Comparison of ENCODE assay signal across 13 cellular contexts in genomic region chr1:112509660-112510178, GRCh38. TPM values are rescaled to one million over a fixed set of nuclear protein-coding genes. Genes with fewer than 3 reads are reported as not detected.
A peak's percentile ranks its signal among the peaks of the same experiment; 100 is the strongest.
DNase-seq lines count a peak whose midpoint lies in the region; ATAC-seq, FAIRE-seq and TF ChIP-seq lines count a peak whose summit lies in the region.
"Had no signal": no experiment of that assay in that cellular context is flagged by ENCODE, and none has a peak within 500 bp of the region (broad histone marks: within the 10 kb centered on the region; RNA-seq: fewer than 3 reads in every experiment).

No MANE protein-coding gene starts in this region.

- peak overlapping the region; percentile 67; the same call in 1 of the 2 replicates for H2AFZ ChIP-seq in H1 (ENCODE audit: low read length)

- no peaks in the 10 kb centered on the region for H3K36me3 ChIP-seq in CD4-positive, CD25-positive, alpha-beta regulatory T cell (ENCODE audit: control insufficient read depth, insufficient read depth, low read length)
- no peaks in the 10 kb centered on the region; the same call in 1 of the 2 replicates for H3K36me3 ChIP-seq in MG63
- H3K36me3 ChIP-seq in H1 (ENCODE audit: control insufficient read depth in 2 of 4, insufficient read depth in 4 of 4, low read length in 3 of 4) = no peaks in the 10 kb centered on the region; a peak in 1 of 8 replicates
- H3K36me3 ChIP-seq in gastroesophageal sphincter = no peaks in the 10 kb centered on the region
- H3K36me3 ChIP-seq: left lung had no signal

- no peak overlapping the region for H3K56ac ChIP-seq in H1 (replicated peaks; ENCODE audit: insufficient read length, low read depth, low read length)

- CTCF ChIA-PET in H1 (lab: Charles Lee; ENCODE audit: partially characterized antibody) = interaction anchor here (0.7 to 6.4 kb wide), 9 partner anchors 8 to 164 kb away, joined by 3 to 28 read pairs (median 3); no protein-coding TSS in a partner anchor

- H3K23me2 ChIP-seq in H1 (ENCODE audit: low read depth, low read length) = peaks cover 17% of the 10 kb centered on the region

- H3K9me3 ChIP-seq in CD4-positive, CD25-positive, alpha-beta regulatory T cell (ENCODE audit: control insufficient read depth in 2 of 2, low read length in 2 of 2) = no peaks in the 10 kb centered on the region
- H3K9me3 ChIP-seq in MG63 (no peaks in the 10 kb centered on the region), H1 (ENCODE audit: insufficient read depth in 2 of 2, low read depth in 1 of 2, low read length in 1 of 2) (no peaks in the 10 kb centered on the region), gastroesophageal sphincter (no peaks in the 10 kb centered on the region)
- H3K9me3 ChIP-seq: left lung had no signal

- POLR2A ChIA-PET in H1 (lab: Charles Lee; ENCODE audit: partially characterized antibody) = interaction anchor here (1.2 to 4.0 kb wide), 4 partner anchors 13 to 204 kb away, joined by 3 to 22 read pairs (median 4); no protein-coding TSS in a partner anchor

- TF ChIP-seq CTCF in H1 (IDR thresholded peaks at IDR 0.05; ENCODE audit: control extremely low read depth in 1 of 3, insufficient read depth in 1 of 3, low read depth in 1 of 3, low read length in 3 of 3) (no peak), nephron (IDR thresholded peaks at IDR 0.05; ENCODE audit: unreplicated experiment in 3 of 3) (no peak), gastroesophageal sphincter (IDR thresholded peaks at IDR 0.05) (no peak)

- H2BK5ac ChIP-seq in H1 (ENCODE audit: low read depth, low read length) = no peak overlapping the region; the same call in 1 of the 2 replicates

- H2BK20ac ChIP-seq in H1 (ENCODE audit: low read length) = 0 out of 2 replicates have a peak overlapping the region, but pooled peaks have one; percentile 2

- DNase-seq in CD4-positive, CD25-positive, alpha-beta regulatory T cell = no peak
- no peak for DNase-seq in MG63
- no peak for DNase-seq in H1 (ENCODE audit: low read depth in 1 of 2, low spot score in 2 of 2)
- no peak for DNase-seq in COLO829 (ENCODE audit: low spot score)
- no peak for DNase-seq in mucosa of gallbladder (ENCODE audit: low spot score)
- DNase-seq: NCI-H510A treated with DMSO at 0.1 percent for 48 hours, SHP77 treated with DMSO at 0.1 percent for 48 hours had no signal

- FAIRE-seq in H1 (lab: Jason Lieb, UNC) = no peak

- H3K4me3 Mint-ChIP-seq in CD4-positive, CD25-positive, alpha-beta regulatory T cell = peak overlapping the region; percentile 65 to 77 (median 72)
- H3K4me3 Mint-ChIP-seq in nephron = peak overlapping the region; percentile 73 to 84 (median 83)
- H3K4me3 Mint-ChIP-seq: activated CD4-positive, alpha-beta T cell treated with anti-CD3 and anti-CD28 coated beads for 36 hours had no signal

- no peaks in the 10 kb centered on the region for H3K79me1 ChIP-seq in H1 (ENCODE audit: low read depth, low read length)

- H2BK15ac ChIP-seq in H1 (ENCODE audit: low read length) = no peak overlapping the region

- H2AK5ac ChIP-seq in H1 (ENCODE audit: low read depth, low read length) = no peak overlapping the region

- no peaks in the 10 kb centered on the region for H3K36me3 Mint-ChIP-seq in CD4-positive, CD25-positive, alpha-beta regulatory T cell
- H3K36me3 Mint-ChIP-seq in nephron (ENCODE audit: low read depth) = no peaks in the 10 kb centered on the region

- WGBS in H1 (ENCODE audit: extremely low coverage in 1 of 2, insufficient coverage in 1 of 2, insufficient read length in 1 of 2, insufficient replicate concordance in 2 of 2, low coverage in 1 of 2, low lambda C conversion rate in 2 of 2, missing lambda C conversion rate in 1 of 2), 2 experiments = 5% methylated on average over 13 of the region's 16 CpGs; no CpG with 5 or more reads in 1 of the 2 experiments
- 31 to 74% methylated on average over 2 to 10 of the region's 16 CpGs for WGBS in gastroesophageal sphincter (ENCODE audit: low coverage in 1 of 2), 2 donors

- H3K4me3 ChIP-seq in CD4-positive, CD25-positive, alpha-beta regulatory T cell (ENCODE audit: low read depth, low read length) = no peak overlapping the region
- peak overlapping the region; percentile 59; the same call in 1 of the 2 replicates for H3K4me3 ChIP-seq in MG63
- H3K4me3 ChIP-seq in H1 (ENCODE audit: extremely low read depth in 1 of 4, insufficient read depth in 2 of 4, low read depth in 3 of 4, low read length in 4 of 4) = peak overlapping the region; percentile 72 to 84 (median 82); a peak in 7 of 8 replicates
- peak overlapping the region in 1 of 2 donors; percentile 61 for H3K4me3 ChIP-seq in gastroesophageal sphincter

- no peak overlapping the region for H3K4ac ChIP-seq in H1 (replicated peaks; ENCODE audit: insufficient read length, low read depth, low read length)

- peaks cover 21% of the 10 kb centered on the region for H3K4me1 ChIP-seq in CD4-positive, CD25-positive, alpha-beta regulatory T cell (ENCODE audit: control insufficient read depth, insufficient read depth, low read length, poor library complexity, severe bottlenecking)
- peaks cover 0 to 21% (median 8%) of the 10 kb centered on the region in 4 experiments; a peak in 5 of 7 replicates for H3K4me1 ChIP-seq in H1 (replicated peaks in 1 of 4; ENCODE audit: control insufficient read depth in 3 of 4, insufficient read depth in 4 of 4, low read length in 3 of 4)
- H3K4me1 ChIP-seq in gastroesophageal sphincter = peaks cover 0 to 21% (median 3%) of the 10 kb centered on the region in 3 donors

- no peak overlapping the region for H3K27ac Mint-ChIP-seq in CD4-positive, CD25-positive, alpha-beta regulatory T cell
- H3K27ac Mint-ChIP-seq in nephron = peak overlapping the region in 2 of 3 experiments; percentile 51 to 60
- H3K27ac Mint-ChIP-seq: activated CD4-positive, alpha-beta T cell treated with anti-CD3 and anti-CD28 coated beads for 36 hours had no signal

- no peak overlapping the region for H4K5ac ChIP-seq in H1 (ENCODE audit: insufficient read length, low read depth, low read length)

- H2BK12ac ChIP-seq in H1 (ENCODE audit: low read depth, low read length) = peak overlapping the region; percentile 18; the same call in 1 of the 2 replicates

- H3K27ac ChIP-seq in CD4-positive, CD25-positive, alpha-beta regulatory T cell (ENCODE audit: insufficient read depth, low read length, poor library complexity, severe bottlenecking) = no peak overlapping the region
- H3K27ac ChIP-seq in H1 (ENCODE audit: low read depth, low read length) (no peak overlapping the region), gastroesophageal sphincter (peak overlapping the region in 2 of 4 donors; percentile 0 to 65)
- H3K27ac ChIP-seq: C4-2B, left lung had no signal

- no peak overlapping the region for H3K23ac ChIP-seq in H1 (ENCODE audit: insufficient read length)

- no peaks in the 10 kb centered on the region for H3K9me3 Mint-ChIP-seq in CD4-positive, CD25-positive, alpha-beta regulatory T cell
- no peaks in the 10 kb centered on the region for H3K9me3 Mint-ChIP-seq in nephron

- H3K9ac ChIP-seq in H1 (replicated peaks in 1 of 4; ENCODE audit: extremely low read depth in 1 of 4, low read depth in 3 of 4, low read length in 3 of 4) = no peak overlapping the region

- H4K20me1 ChIP-seq in H1 (replicated peaks in 1 of 2; ENCODE audit: control insufficient read depth in 1 of 2, insufficient read depth in 2 of 2, low read length in 2 of 2) = no peaks in the 10 kb centered on the region

- peaks cover 0 to 25% (median 3%) of the 10 kb centered on the region in 4 donors for H3K4me1 Mint-ChIP-seq in CD4-positive, CD25-positive, alpha-beta regulatory T cell
- peaks cover 34% of the 10 kb centered on the region for H3K4me1 Mint-ChIP-seq in nephron
- H3K4me1 Mint-ChIP-seq: activated CD4-positive, alpha-beta T cell treated with anti-CD3 and anti-CD28 coated beads for 36 hours had no signal

- H3K4me2 ChIP-seq in H1 (ENCODE audit: insufficient read depth in 1 of 2, low read depth in 2 of 2, low read length in 2 of 2) = peak overlapping the region; percentile 66 to 98

- H3K27me3 ChIP-seq in CD4-positive, CD25-positive, alpha-beta regulatory T cell (ENCODE audit: control insufficient read depth, insufficient read depth, low read length) = peaks cover 5% of the 10 kb centered on the region
- no peaks in the 10 kb centered on the region for H3K27me3 ChIP-seq in MG63
- peaks cover 26 to 81% (median 63%) of the 10 kb centered on the region in 4 experiments for H3K27me3 ChIP-seq in H1 (replicated peaks in 1 of 4; ENCODE audit: control insufficient read depth in 3 of 4, extremely low read depth in 1 of 4, insufficient read depth in 3 of 4, low read length in 3 of 4)
- peaks cover 57% of the 10 kb centered on the region for H3K27me3 ChIP-seq in gastroesophageal sphincter

- no peak for TF ChIP-seq RAD21 in H1 (IDR thresholded peaks at IDR 0.05 in 1 of 2, conservative IDR thresholded peaks at IDR 0.05 in 1 of 2; ENCODE audit: low read depth in 2 of 2, low read length in 2 of 2)

- H3K79me2 ChIP-seq in H1 (ENCODE audit: control insufficient read depth in 1 of 2, insufficient read depth in 2 of 2, low read length in 2 of 2) = no peaks in the 10 kb centered on the region

- no peak for TF ChIP-seq EP300 in H1 (IDR thresholded peaks at IDR 0.05; ENCODE audit: borderline replicate concordance in 1 of 2, low read depth in 2 of 2, low read length in 2 of 2)
- no peak for TF ChIP-seq EP300 in gastroesophageal sphincter (IDR thresholded peaks at IDR 0.05)

- ATAC-seq in CD4-positive, CD25-positive, alpha-beta regulatory T cell (ENCODE audit: low read depth in 2 of 2) = no peak
- no peak for ATAC-seq in HG03442 (IDR thresholded peaks at IDR 0.05; ENCODE audit: unreplicated experiment)
- ATAC-seq in gastroesophageal sphincter = no peak

- H3K14ac ChIP-seq in H1 (ENCODE audit: insufficient read length) = no peak overlapping the region

- TF ChIP-seq POLR2A in H1 (IDR thresholded peaks at IDR 0.05; ENCODE audit: control extremely low read depth in 1 of 2, low read depth in 2 of 2, low read length in 2 of 2) = no peak
- no peak for TF ChIP-seq POLR2A in gastroesophageal sphincter (IDR thresholded peaks at IDR 0.05)

- no peak overlapping the region for H4K8ac ChIP-seq in H1 (ENCODE audit: extremely low read depth, insufficient read depth, low read length)

- no peak overlapping the region for H2BK120ac ChIP-seq in H1 (replicated peaks; ENCODE audit: low read depth, low read length)

- no peak overlapping the region for H4K91ac ChIP-seq in H1 (replicated peaks; ENCODE audit: insufficient read length, low read length)

- H3K18ac ChIP-seq in H1 (ENCODE audit: extremely low read depth, low read length) = 0 out of 2 replicates have a peak overlapping the region, but pooled peaks have one; percentile 25

- peaks cover 57% of the 10 kb centered on the region for H3K27me3 Mint-ChIP-seq in CD4-positive, CD25-positive, alpha-beta regulatory T cell
- H3K27me3 Mint-ChIP-seq in nephron (ENCODE audit: low read depth) = peaks cover 83% of the 10 kb centered on the region

RNA-seq across cellular contexts. Expression of gene WNT2B, which starts 1.0 kb away (rescaled TPM):
- 1.2 TPM for total RNA-seq in CD4-positive, CD25-positive, alpha-beta regulatory T cell
- polyA plus RNA-seq in CD4-positive, CD25-positive, alpha-beta regulatory T cell = under 1 TPM in 3 of 4 donors, not detected in 1; 0.01 to 0.38 (median 0.24) TPM
- total RNA-seq in MG63 (2014; rRNA removed; shearing (Covaris generic); ENCODE audit: low replicate concordance) = 11.0 and 12.0 TPM in 2 replicates
- 0.90 and 2.0 TPM in 2 replicates for total RNA-seq in H1 (2021; fragmentation: NEBNext Ultra II Directional; extraction: Animal tissue kit (Norgen Biotek cat#: 25700))
- 0.33 and 0.60 TPM in 2 replicates for polyA plus RNA-seq in H1 (2011; rRNA removed)
- 0.56 TPM for polyA plus RNA-seq in H1 (2011; cell fraction: cytosol; rRNA removed)
- 1.9 TPM for polyA plus RNA-seq in H1 (2011; cell fraction: nucleus; rRNA removed)
- polyA plus RNA-seq in H1 (2012, experiment 1 of 2) = 0.52 to 1.2 TPM (median 0.84 TPM) in 4 replicates
- polyA plus RNA-seq in H1 (2012, experiment 2 of 2) = 0.05 TPM
- polyA plus RNA-seq in H1 (2013, experiment 1 of 2) = 0.30 TPM
- polyA plus RNA-seq in H1 (2013, experiment 2 of 2) = 0.28 TPM
- 0.59 and 0.95 TPM in 2 replicates for polyA minus RNA-seq in H1 (2011; rRNA and poly(A)+ RNA removed)
- 0.59 TPM for polyA minus RNA-seq in H1 (2011; cell fraction: cytosol; rRNA and poly(A)+ RNA removed)
- polyA minus RNA-seq in H1 (2011; cell fraction: nucleus; rRNA and poly(A)+ RNA removed) = 1.1 TPM
- 8.1 TPM for total RNA-seq in mucosa of gallbladder
- total RNA-seq in gastroesophageal sphincter = 1 to 10 TPM; 2.8 to 4.8 (median 3.6) TPM

Comparison
In these comparisons a context has a peak if more than half of its experiments do, and no peak if none do; other contexts are left out.
1. H3K27ac Mint-ChIP-seq: peak in nephron (2 of 3); none in CD4-positive, CD25-positive, alpha-beta regulatory T cell (0 of 3).